1 cellular context compared by ENCODE assay signal in the genomic region with DNA sequence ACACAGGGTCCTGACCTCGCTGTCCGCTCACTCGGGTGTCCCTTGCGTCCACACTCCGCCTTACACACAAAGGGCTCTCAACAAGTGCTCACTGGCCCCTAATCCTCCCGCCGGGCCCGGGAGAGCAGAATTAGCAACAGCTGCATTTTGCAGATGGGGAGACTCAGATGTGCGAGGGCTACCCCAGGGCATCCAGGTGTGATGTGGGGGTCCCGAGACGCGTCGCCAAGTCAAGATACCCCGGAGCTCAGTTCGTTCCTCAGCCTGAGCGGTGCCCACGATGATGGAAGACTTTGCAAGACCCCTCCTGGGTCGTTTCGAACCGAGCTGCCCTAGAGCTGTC.
TF ChIP-seq lines count a peak whose summit lies in the region.

No MANE protein-coding gene starts in this region.

TF ChIP-seq in WTC11, 78 proteins besides CTCF, POLR2A, EP300 and RAD21 (continued from another document):
- TF ChIP-seq, protein P1, sequence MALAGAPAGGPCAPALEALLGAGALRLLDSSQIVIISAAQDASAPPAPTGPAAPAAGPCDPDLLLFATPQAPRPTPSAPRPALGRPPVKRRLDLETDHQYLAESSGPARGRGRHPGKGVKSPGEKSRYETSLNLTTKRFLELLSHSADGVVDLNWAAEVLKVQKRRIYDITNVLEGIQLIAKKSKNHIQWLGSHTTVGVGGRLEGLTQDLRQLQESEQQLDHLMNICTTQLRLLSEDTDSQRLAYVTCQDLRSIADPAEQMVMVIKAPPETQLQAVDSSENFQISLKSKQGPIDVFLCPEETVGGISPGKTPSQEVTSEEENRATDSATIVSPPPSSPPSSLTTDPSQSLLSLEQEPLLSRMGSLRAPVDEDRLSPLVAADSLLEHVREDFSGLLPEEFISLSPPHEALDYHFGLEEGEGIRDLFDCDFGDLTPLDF (CRISPR knock-in tag; IDR thresholded peaks at IDR 0.05) = no peak
- TF ChIP-seq ATF1 (CRISPR knock-in tag; IDR thresholded peaks at IDR 0.05) (no peak), AFF4 (CRISPR knock-in tag; IDR thresholded peaks at IDR 0.05; ENCODE audit: borderline replicate concordance) (no peak), OVOL2 (CRISPR knock-in tag; IDR thresholded peaks at IDR 0.05; ENCODE audit: borderline replicate concordance) (no peak), SP1 (CRISPR knock-in tag; conservative IDR thresholded peaks at IDR 0.05) (no peak), ZBTB21 (CRISPR knock-in tag; IDR thresholded peaks at IDR 0.05; ENCODE audit: borderline replicate concordance) (no peak), SOX15 (CRISPR knock-in tag; IDR thresholded peaks at IDR 0.05) (no peak), ARID4B (CRISPR knock-in tag; IDR thresholded peaks at IDR 0.05; ENCODE audit: borderline replicate concordance) (no peak), CREM (CRISPR knock-in tag; IDR thresholded peaks at IDR 0.05) (no peak)
- TF ChIP-seq, protein P2, sequence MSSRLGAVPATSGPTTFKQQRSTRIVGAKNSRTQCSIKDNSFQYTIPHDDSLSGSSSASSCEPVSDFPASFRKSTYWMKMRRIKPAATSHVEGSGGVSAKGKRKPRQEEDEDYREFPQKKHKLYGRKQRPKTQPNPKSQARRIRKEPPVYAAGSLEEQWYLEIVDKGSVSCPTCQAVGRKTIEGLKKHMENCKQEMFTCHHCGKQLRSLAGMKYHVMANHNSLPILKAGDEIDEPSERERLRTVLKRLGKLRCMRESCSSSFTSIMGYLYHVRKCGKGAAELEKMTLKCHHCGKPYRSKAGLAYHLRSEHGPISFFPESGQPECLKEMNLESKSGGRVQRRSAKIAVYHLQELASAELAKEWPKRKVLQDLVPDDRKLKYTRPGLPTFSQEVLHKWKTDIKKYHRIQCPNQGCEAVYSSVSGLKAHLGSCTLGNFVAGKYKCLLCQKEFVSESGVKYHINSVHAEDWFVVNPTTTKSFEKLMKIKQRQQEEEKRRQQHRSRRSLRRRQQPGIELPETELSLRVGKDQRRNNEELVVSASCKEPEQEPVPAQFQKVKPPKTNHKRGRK (CRISPR knock-in tag; IDR thresholded peaks at IDR 0.05; ENCODE audit: borderline replicate concordance) = no peak
- TF ChIP-seq, protein P3, sequence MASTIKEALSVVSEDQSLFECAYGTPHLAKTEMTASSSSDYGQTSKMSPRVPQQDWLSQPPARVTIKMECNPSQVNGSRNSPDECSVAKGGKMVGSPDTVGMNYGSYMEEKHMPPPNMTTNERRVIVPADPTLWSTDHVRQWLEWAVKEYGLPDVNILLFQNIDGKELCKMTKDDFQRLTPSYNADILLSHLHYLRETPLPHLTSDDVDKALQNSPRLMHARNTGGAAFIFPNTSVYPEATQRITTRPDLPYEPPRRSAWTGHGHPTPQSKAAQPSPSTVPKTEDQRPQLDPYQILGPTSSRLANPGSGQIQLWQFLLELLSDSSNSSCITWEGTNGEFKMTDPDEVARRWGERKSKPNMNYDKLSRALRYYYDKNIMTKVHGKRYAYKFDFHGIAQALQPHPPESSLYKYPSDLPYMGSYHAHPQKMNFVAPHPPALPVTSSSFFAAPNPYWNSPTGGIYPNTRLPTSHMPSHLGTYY (CRISPR knock-in tag; IDR thresholded peaks at IDR 0.05) = no peak
TF ChIP-seq in WTC11: peak in this region for 0.
